Comparison of ENCODE assay signal across 14 cellular contexts in genomic region chr15:32028921-32029320, GRCh38. TPM values are rescaled to one million over a fixed set of nuclear protein-coding genes. Genes with fewer than 3 reads are reported as not detected.
A peak's percentile ranks its signal among the peaks of the same experiment; 100 is the strongest.
DNase-seq lines count a peak whose midpoint lies in the region; ATAC-seq and TF ChIP-seq lines count a peak whose summit lies in the region.
"Had no signal": no experiment of that assay in that cellular context is flagged by ENCODE, and none has a peak within 500 bp of the region (broad histone marks: within the 10 kb centered on the region; RNA-seq: fewer than 3 reads in every experiment).

No MANE protein-coding gene starts in this region.

- H3K4me3 ChIP-seq in right cardiac atrium (ENCODE audit: low read length) = peak overlapping the region; percentile 65
- peak overlapping the region; percentile 74 for H3K4me3 ChIP-seq in SJCRH30

- DNase-seq in right cardiac atrium (no peak), cardiac septum (ENCODE audit: low spot score) (no peak), SJCRH30 (peak; percentile 36 to 61), iPS-NIHi11 (ENCODE audit: low spot score) (peak; percentile 51), immature natural killer cell (no peak), medulla oblongata (ENCODE audit: extremely low spot score) (no peak), HuH-7.5 (ENCODE audit: low spot score) (no peak)
- DNase-seq: activated CD4-positive, alpha-beta memory T cell treated with anti-CD3 and anti-CD28 coated beads for 36 hours; kidney had no signal

- H3K36me3 ChIP-seq in SJCRH30 = no peaks in the 10 kb centered on the region
- H3K36me3 ChIP-seq: spleen, upper lobe of left lung had no signal

- H3K4me3 Mint-ChIP-seq in immature natural killer cell = no peak overlapping the region
- H3K4me3 Mint-ChIP-seq: activated CD4-positive, alpha-beta memory T cell treated with anti-CD3 and anti-CD28 coated beads for 36 hours; natural killer cell treated with Interleukin-12 subunit alpha and Interleukin-12 subunit beta and Interleukin-15 and Interleukin-18, amount 100 ng/mL, for 72 hours had no signal

- H3K4me1 Mint-ChIP-seq in immature natural killer cell = peaks cover 8% of the 10 kb centered on the region in 2 donors

- H3K27ac ChIP-seq in right cardiac atrium (ENCODE audit: low read length) (no peak overlapping the region), SJCRH30 (no peak overlapping the region)
- H3K27ac ChIP-seq: upper lobe of left lung had no signal

- H3K27me3 Mint-ChIP-seq in immature natural killer cell (ENCODE audit: low read depth in 3 of 3) = peaks cover 10 to 18% (median 12%) of the 10 kb centered on the region in 3 donors

- H3K9me3 ChIP-seq in right cardiac atrium (ENCODE audit: control insufficient read depth, low read length) (no peaks in the 10 kb centered on the region), SJCRH30 (replicated peaks) (no peaks in the 10 kb centered on the region)
- H3K9me3 ChIP-seq: spleen, upper lobe of left lung had no signal

- WGBS in right cardiac atrium = 9% methylated on average over 5 of the region's 5 CpGs

- H3K36me3 Mint-ChIP-seq in immature natural killer cell = no peaks in the 10 kb centered on the region
- H3K36me3 Mint-ChIP-seq: activated CD4-positive, alpha-beta memory T cell treated with anti-CD3 and anti-CD28 coated beads for 36 hours; natural killer cell treated with Interleukin-12 subunit alpha and Interleukin-12 subunit beta and Interleukin-15 and Interleukin-18, amount 100 ng/mL, for 72 hours had no signal

- no peak for ATAC-seq in right cardiac atrium
- no peak for ATAC-seq in GM18505 (IDR thresholded peaks at IDR 0.05; ENCODE audit: unreplicated experiment)
- ATAC-seq: natural killer cell treated with Interleukin-12 subunit alpha and Interleukin-12 subunit beta and Interleukin-15 and Interleukin-18, amount 100 ng/mL, for 72 hours had no signal

- no peak overlapping the region for H3K27ac Mint-ChIP-seq in immature natural killer cell
- H3K27ac Mint-ChIP-seq: activated CD4-positive, alpha-beta memory T cell treated with anti-CD3 and anti-CD28 coated beads for 36 hours; natural killer cell treated with Interleukin-12 subunit alpha and Interleukin-12 subunit beta and Interleukin-15 and Interleukin-18, amount 100 ng/mL, for 72 hours had no signal

- H3K4me1 ChIP-seq in right cardiac atrium (ENCODE audit: control insufficient read depth, insufficient read depth, low read length) (no peaks in the 10 kb centered on the region), SJCRH30 (peaks cover 10% of the 10 kb centered on the region; the same call in 1 of the 2 replicates)

- H3K27me3 ChIP-seq in right cardiac atrium (ENCODE audit: control insufficient read depth, insufficient read depth) = peaks cover 2% of the 10 kb centered on the region
- H3K27me3 ChIP-seq in SJCRH30 = no peaks in the 10 kb centered on the region

- no peak for TF ChIP-seq POLR2A in GM18505 (IDR thresholded peaks at IDR 0.05; ENCODE audit: borderline replicate concordance, extremely low read depth, insufficient read depth, insufficient read length)

- H3K9me3 Mint-ChIP-seq in immature natural killer cell = no peaks in the 10 kb centered on the region
- H3K9me3 Mint-ChIP-seq: activated CD4-positive, alpha-beta memory T cell treated with anti-CD3 and anti-CD28 coated beads for 36 hours; natural killer cell treated with Interleukin-12 subunit alpha and Interleukin-12 subunit beta and Interleukin-15 and Interleukin-18, amount 100 ng/mL, for 72 hours had no signal

- intact Hi-C loops in right cardiac atrium (cut with DNase I) (no loop called here), cardiac septum (cut with DNase I) (no loop called here)

RNA-seq across cellular contexts. Expression of gene CHRNA7, which starts 1.4 kb away (rescaled TPM):
- 1 to 10 TPM; 1.2 to 2.9 (median 1.7) TPM for total RNA-seq in right cardiac atrium
- polyA plus RNA-seq in right cardiac atrium = 1.8 TPM
- total RNA-seq in cardiac septum = 1.1 TPM
- total RNA-seq in SJCRH30 (2014; rRNA removed; shearing (Covaris generic)) = 7.7 and 8.9 TPM in 2 replicates
- polyA plus RNA-seq in immature natural killer cell = under 1 TPM in 2 of 3 donors, not detected in 1; 0.06 to 0.91 TPM
- total RNA-seq: activated CD4-positive, alpha-beta memory T cell treated with anti-CD3 and anti-CD28 coated beads for 36 hours; OCI-LY7 had no signal

Comparison
In these comparisons a context has a peak if more than half of its experiments do, and no peak if none do; other contexts are left out.
1. DNase-seq: peak in SJCRH30 (2 of 2) and iPS-NIHi11 (single experiment); none in right cardiac atrium (0 of 3), cardiac septum (single experiment), immature natural killer cell (0 of 3), medulla oblongata (single experiment) and HuH-7.5 (single experiment).